11 cellular contexts compared by ENCODE assay signal in genomic region chr9:84371737-84372136, GRCh38. TPM values are rescaled to one million over a fixed set of nuclear protein-coding genes. Genes with fewer than 3 reads are reported as not detected.
DNase-seq lines count a peak whose midpoint lies in the region; ATAC-seq and TF ChIP-seq lines count a peak whose summit lies in the region.
"Had no signal": no experiment of that assay in that cellular context is flagged by ENCODE, and none has a peak within 500 bp of the region (broad histone marks: within the 10 kb centered on the region; RNA-seq: fewer than 3 reads in every experiment).

No MANE protein-coding gene starts in this region.

- H3K9me3 ChIP-seq in adrenal gland (replicated peaks in 1 of 3) (no peaks in the 10 kb centered on the region), upper lobe of left lung (no peaks in the 10 kb centered on the region)

- 50 to 61% (median 51%) methylated on average over 2 of the region's 2 CpGs for WGBS in adrenal gland, 4 donors
- 33 to 44% methylated on average over 2 of the region's 2 CpGs for WGBS in upper lobe of left lung, 2 donors

- H3K36me3 Mint-ChIP-seq in immature natural killer cell = peaks cover 0 to 7% (median 0%) of the 10 kb centered on the region in 3 donors
- no peaks in the 10 kb centered on the region for H3K36me3 Mint-ChIP-seq in nephron progenitor cell (ENCODE audit: low read depth)

- H3K27me3 ChIP-seq in adrenal gland (no peaks in the 10 kb centered on the region), upper lobe of left lung (no peaks in the 10 kb centered on the region)

- H3K27me3 Mint-ChIP-seq in immature natural killer cell (ENCODE audit: low read depth in 3 of 3) (peaks cover 0 to 6% (median 0%) of the 10 kb centered on the region in 3 donors), nephron progenitor cell (ENCODE audit: low read depth, poor library complexity) (peaks cover 5% of the 10 kb centered on the region)

- TF ChIP-seq CTCF in adrenal gland (IDR thresholded peaks at IDR 0.05) = no peak
- TF ChIP-seq CTCF in upper lobe of left lung (IDR thresholded peaks at IDR 0.05) = no peak
- no peak for TF ChIP-seq CTCF in nephron progenitor cell (IDR thresholded peaks at IDR 0.05)

- H3K9me3 Mint-ChIP-seq in immature natural killer cell = no peaks in the 10 kb centered on the region
- peaks cover under 1% of the 10 kb centered on the region for H3K9me3 Mint-ChIP-seq in nephron progenitor cell

- H3K36me3 ChIP-seq in adrenal gland (replicated peaks in 1 of 2) = no peaks in the 10 kb centered on the region
- no peaks in the 10 kb centered on the region for H3K36me3 ChIP-seq in upper lobe of left lung

- H3K27ac ChIP-seq in adrenal gland = no peak overlapping the region
- peak overlapping the region in 2 of 4 donors; percentile 54 to 66 for H3K27ac ChIP-seq in upper lobe of left lung
- H3K27ac ChIP-seq: 22Rv1 had no signal

- H3K27ac Mint-ChIP-seq in immature natural killer cell (peak overlapping the region; percentile 90 to 96 (median 92)), nephron progenitor cell (no peak overlapping the region)

- H3K4me1 Mint-ChIP-seq in immature natural killer cell = peaks cover 72 to 86% of the 10 kb centered on the region in 2 donors
- peaks cover 19% of the 10 kb centered on the region for H3K4me1 Mint-ChIP-seq in nephron progenitor cell

- H3K4me3 Mint-ChIP-seq in immature natural killer cell = peak overlapping the region; percentile 49 to 87 (median 82)
- no peak overlapping the region for H3K4me3 Mint-ChIP-seq in nephron progenitor cell

- intact Hi-C loops in adrenal gland (cut with DNase I) = no loop called here

- TF ChIP-seq EP300 in upper lobe of left lung (IDR thresholded peaks at IDR 0.05) = peak in 1 of 4 donors; percentile 8

- H3K4me3 ChIP-seq in adrenal gland (no peak overlapping the region), upper lobe of left lung (no peak overlapping the region)

- no peaks in the 10 kb centered on the region for H3K4me1 ChIP-seq in adrenal gland (replicated peaks in 1 of 2)
- peaks cover 0 to 12% (median under 1%) of the 10 kb centered on the region in 4 donors for H3K4me1 ChIP-seq in upper lobe of left lung

- TF ChIP-seq POLR2A in adrenal gland (IDR thresholded peaks at IDR 0.05) (no peak), upper lobe of left lung (IDR thresholded peaks at IDR 0.05) (no peak)

- ATAC-seq in upper lobe of left lung (ENCODE audit: low FRiP score in 2 of 2) (peak; percentile 72 to 96), GM21717 (IDR thresholded peaks at IDR 0.05; ENCODE audit: unreplicated experiment) (no peak)

- DNase-seq in NCI-H1694 treated with DMSO at 0.1 percent for 48 hours (lab: John Stamatoyannopoulos, UW) (peak; percentile 2), NCI-H1694 (lab: John Stamatoyannopoulos, UW) (no peak), adrenal gland (peak in 4 of 7 donors; percentile 27 to 63 (median 36)), immature natural killer cell (peak; percentile 54 to 69 (median 58)), upper lobe of left lung (peak in 1 of 2 donors; percentile 59), nephron progenitor cell (no peak), NCI-H128 (lab: John Stamatoyannopoulos, UW; ENCODE audit: unreplicated experiment) (no peak)
- DNase-seq: activated CD4-positive, alpha-beta T cell treated with anti-CD3 and anti-CD28 coated beads, Interleukin-2, amount 50 U/mL, for 4 hours; central memory CD4-positive, alpha-beta T cell had no signal

RNA-seq across cellular contexts. Expression of gene SLC28A3, which starts 31.2 kb away (rescaled TPM):
- total RNA-seq in adrenal gland (not detected), upper lobe of left lung (1 to 10 TPM in 2 of 6 donors, under 1 TPM in 4; 0.11 to 3.6 (median 0.38) TPM)
- polyA plus RNA-seq in adrenal gland (under 1 TPM in 2 of 3 donors, not detected in 1; 0.04 to 0.40 TPM), immature natural killer cell (under 1 TPM in 1 of 3 donors, not detected in 2; 0.28 TPM)

Comparison
In these comparisons a context has a peak if more than half of its experiments do, and no peak if none do; other contexts are left out.
1. DNase-seq: peak in NCI-H1694 treated with DMSO at 0.1 percent for 48 hours (single experiment), adrenal gland (4 of 7) and immature natural killer cell (3 of 3); none in NCI-H1694 (single experiment), nephron progenitor cell (single experiment) and NCI-H128 (single experiment).